ENCODE assay signal across 8 cellular contexts in the genomic region with DNA sequence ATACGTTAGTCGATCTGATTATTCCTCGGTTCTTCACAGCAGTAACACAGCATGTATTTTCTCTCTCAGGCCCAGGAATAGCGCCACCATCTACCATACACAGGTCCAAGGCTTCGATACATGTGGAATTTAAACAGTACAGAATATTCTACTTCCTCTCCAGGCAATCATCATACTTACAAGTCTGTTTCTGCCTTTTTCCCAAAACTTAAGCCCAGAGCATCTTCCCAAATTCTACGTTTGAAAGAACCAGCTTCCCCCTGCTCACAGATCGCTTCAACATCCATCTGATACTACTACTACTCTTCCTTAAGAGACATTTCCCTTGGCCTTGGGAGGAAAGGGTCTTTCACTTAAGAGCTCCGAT. TPM values are rescaled to one million over a fixed set of nuclear protein-coding genes. Genes with fewer than 3 reads are reported as not detected.
A peak's percentile ranks its signal among the peaks of the same experiment; 100 is the strongest.
DNase-seq lines count a peak whose midpoint lies in the region; ATAC-seq and TF ChIP-seq lines count a peak whose summit lies in the region.

No MANE protein-coding gene starts in this region.

- H3K27me3 Mint-ChIP-seq in endodermal cell (ENCODE audit: insufficient read depth): peaks cover 6% of the 10 kb centered on the region

- intact Hi-C loops in mucosa of descending colon (cut with DNase I, micrococcal nuclease): no loop called here

- H3K36me3 Mint-ChIP-seq in endodermal cell (ENCODE audit: low read depth): peaks cover 7% of the 10 kb centered on the region

- peak; percentile 46 for DNase-seq in Daoy (ENCODE audit: low read depth)
- peak; percentile 38 for DNase-seq in SK-MEL-5 (ENCODE audit: low read depth, low spot score)
- no peak for DNase-seq in endodermal cell
- DNase-seq in mucosa of descending colon: peak in 1 of 3 donors; percentile 29

- TF ChIP-seq CTCF in endodermal cell (conservative IDR thresholded peaks at IDR 0.05) (peak; percentile 36), mucosa of descending colon (IDR thresholded peaks at IDR 0.05) (no peak)

- H3K9me3 Mint-ChIP-seq in endodermal cell: no peaks in the 10 kb centered on the region

- H3K9me3 ChIP-seq in KOPT-K1 (ENCODE audit: insufficient read depth, low read length, poor library complexity, severe bottlenecking) (no peaks in the 10 kb centered on the region), endodermal cell (ENCODE audit: control insufficient read depth, low read length) (no peaks in the 10 kb centered on the region), mucosa of descending colon (no peaks in the 10 kb centered on the region)

- peaks cover 15% of the 10 kb centered on the region for H3K4me1 Mint-ChIP-seq in endodermal cell

- H3K36me3 ChIP-seq in KOPT-K1 (ENCODE audit: insufficient read depth, low read length) (peaks cover 5% of the 10 kb centered on the region; the same call in 1 of the 2 replicates), endodermal cell (ENCODE audit: control insufficient read depth, insufficient read depth, low read length) (no peaks in the 10 kb centered on the region), mucosa of descending colon (ENCODE audit: low read depth) (no peaks in the 10 kb centered on the region)

- no peaks in the 10 kb centered on the region for H3K4me1 ChIP-seq in endodermal cell (ENCODE audit: control insufficient read depth, insufficient read depth, low read length)
- peaks cover 19% of the 10 kb centered on the region for H3K4me1 ChIP-seq in mucosa of descending colon (ENCODE audit: low read depth)

- peaks cover 10% of the 10 kb centered on the region for H3K27me3 ChIP-seq in endodermal cell (ENCODE audit: control insufficient read depth, insufficient read depth, low read length, poor library complexity, severe bottlenecking)

- 0 to 8% methylated on average over 7 to 8 of the region's 8 CpGs for WGBS in endodermal cell (ENCODE audit: insufficient coverage in 1 of 2, insufficient read length in 1 of 2), 2 experiments

- peak overlapping the region; percentile 73 for H3K27ac ChIP-seq in KOPT-K1 (ENCODE audit: low read depth, low read length, poor library complexity, severe bottlenecking)
- peak overlapping the region; percentile 80 for H3K27ac ChIP-seq in endodermal cell (ENCODE audit: low read depth, low read length)

- ATAC-seq in mucosa of descending colon: peak; percentile 18
- no peak for ATAC-seq in GM18907 (IDR thresholded peaks at IDR 0.05; ENCODE audit: unreplicated experiment)
- ATAC-seq in GM21576 (IDR thresholded peaks at IDR 0.05; ENCODE audit: unreplicated experiment): no peak
- no peak for ATAC-seq in HG02798 (IDR thresholded peaks at IDR 0.05; ENCODE audit: poor library complexity, unreplicated experiment)

- peak overlapping the region; percentile 82 for H3K27ac Mint-ChIP-seq in endodermal cell

- peak overlapping the region; percentile 65 for H3K4me3 Mint-ChIP-seq in endodermal cell

- H3K4me3 ChIP-seq in endodermal cell (ENCODE audit: low read length): peak overlapping the region; percentile 83
- H3K4me3 ChIP-seq in mucosa of descending colon: peak overlapping the region; percentile 76

- in situ Hi-C loops in SK-MEL-5 (cut with HindIII; ENCODE audit: low pct_unique_long_range_greater_than_20kb, low sequenced_read_pairs): no loop called here

- H3K9ac ChIP-seq in endodermal cell (ENCODE audit: extremely low read depth, low read length, poor library complexity, severe bottlenecking): peak overlapping the region; percentile 70

RNA-seq across cellular contexts. Expression of a gene that starts 0.6 kb away (rescaled TPM):
- 4.2 and 4.3 TPM in 2 replicates for total RNA-seq in Daoy (2014; rRNA removed; shearing (Covaris generic))
- 1.1 and 1.5 TPM in 2 replicates for total RNA-seq in SK-MEL-5 (2014; rRNA removed; shearing (Covaris generic))
- 1.1 and 1.5 TPM in 2 replicates for polyA plus RNA-seq in SK-MEL-5 (2015; cell fraction: cytosol; rRNA removed)
- 3.8 and 4.1 TPM in 2 replicates for polyA plus RNA-seq in SK-MEL-5 (2015; cell fraction: nucleus; rRNA removed)
- total RNA-seq in endodermal cell (10 to 100 TPM; 11.5 to 17.5 TPM), mucosa of descending colon (10 to 100 TPM in 1 of 3 donors, 1 to 10 TPM in 2; 8.6 to 10.3 (median 9.7) TPM)
- 16.0 TPM for polyA plus RNA-seq in endodermal cell (2013, experiment 1 of 2)
- polyA plus RNA-seq in endodermal cell (2013, experiment 2 of 2): 15.3 TPM

RNA-seq across cellular contexts. Expression of a gene that starts 1.0 kb away (rescaled TPM):
- 2.2 and 5.8 TPM in 2 replicates for total RNA-seq in Daoy (2014; rRNA removed; shearing (Covaris generic))
- total RNA-seq in SK-MEL-5 (2014; rRNA removed; shearing (Covaris generic)): 0.32 and 0.40 TPM in 2 replicates
- polyA plus RNA-seq in SK-MEL-5 (2015; cell fraction: cytosol; rRNA removed): 0.38 and 0.52 TPM in 2 replicates
- polyA plus RNA-seq in SK-MEL-5 (2015; cell fraction: nucleus; rRNA removed): 0.70 and 0.93 TPM in 2 replicates
- 1 to 10 TPM; 8.8 to 9.3 TPM for total RNA-seq in endodermal cell
- polyA plus RNA-seq in endodermal cell (2013, experiment 1 of 2): 7.1 TPM
- polyA plus RNA-seq in endodermal cell (2013, experiment 2 of 2): 8.2 TPM
- total RNA-seq in mucosa of descending colon: under 1 TPM; 0.43 to 0.82 (median 0.51) TPM
